In genomic region chr6:52207066-52207465, GRCh38 we compare ENCODE assay signal across 1 cellular context.
TF ChIP-seq lines count a peak whose summit lies in the region.

No MANE protein-coding gene starts in this region.

TF ChIP-seq in HCT116, 20 proteins besides CTCF, POLR2A, EP300 and RAD21:
- TF ChIP-seq EZH2phosphoT487 (IDR thresholded peaks at IDR 0.05; ENCODE audit: borderline replicate concordance) (no peak), SIN3A (IDR thresholded peaks at IDR 0.05; ENCODE audit: low read depth) (no peak), TCF7L2 (IDR thresholded peaks at IDR 0.05; ENCODE audit: borderline replicate concordance, extremely low read depth, insufficient read depth, insufficient read length) (no peak), CBX3 (IDR thresholded peaks at IDR 0.05; ENCODE audit: low read depth) (no peak), SRF (IDR thresholded peaks at IDR 0.05; ENCODE audit: low read depth) (no peak), ZFX (IDR thresholded peaks at IDR 0.05) (no peak), ZNF274 (IDR thresholded peaks at IDR 0.05; ENCODE audit: low read depth, low read length) (no peak), SP1 (IDR thresholded peaks at IDR 0.05; ENCODE audit: low read depth) (no peak), ATF3 (IDR thresholded peaks at IDR 0.05) (no peak), ZBTB33 (IDR thresholded peaks at IDR 0.05; ENCODE audit: extremely low read depth, insufficient replicate concordance, low read length) (no peak), CEBPB (IDR thresholded peaks at IDR 0.05; ENCODE audit: low read depth) (no peak)
